Comparison of ENCODE assay signal across 13 cellular contexts in the genomic region with DNA sequence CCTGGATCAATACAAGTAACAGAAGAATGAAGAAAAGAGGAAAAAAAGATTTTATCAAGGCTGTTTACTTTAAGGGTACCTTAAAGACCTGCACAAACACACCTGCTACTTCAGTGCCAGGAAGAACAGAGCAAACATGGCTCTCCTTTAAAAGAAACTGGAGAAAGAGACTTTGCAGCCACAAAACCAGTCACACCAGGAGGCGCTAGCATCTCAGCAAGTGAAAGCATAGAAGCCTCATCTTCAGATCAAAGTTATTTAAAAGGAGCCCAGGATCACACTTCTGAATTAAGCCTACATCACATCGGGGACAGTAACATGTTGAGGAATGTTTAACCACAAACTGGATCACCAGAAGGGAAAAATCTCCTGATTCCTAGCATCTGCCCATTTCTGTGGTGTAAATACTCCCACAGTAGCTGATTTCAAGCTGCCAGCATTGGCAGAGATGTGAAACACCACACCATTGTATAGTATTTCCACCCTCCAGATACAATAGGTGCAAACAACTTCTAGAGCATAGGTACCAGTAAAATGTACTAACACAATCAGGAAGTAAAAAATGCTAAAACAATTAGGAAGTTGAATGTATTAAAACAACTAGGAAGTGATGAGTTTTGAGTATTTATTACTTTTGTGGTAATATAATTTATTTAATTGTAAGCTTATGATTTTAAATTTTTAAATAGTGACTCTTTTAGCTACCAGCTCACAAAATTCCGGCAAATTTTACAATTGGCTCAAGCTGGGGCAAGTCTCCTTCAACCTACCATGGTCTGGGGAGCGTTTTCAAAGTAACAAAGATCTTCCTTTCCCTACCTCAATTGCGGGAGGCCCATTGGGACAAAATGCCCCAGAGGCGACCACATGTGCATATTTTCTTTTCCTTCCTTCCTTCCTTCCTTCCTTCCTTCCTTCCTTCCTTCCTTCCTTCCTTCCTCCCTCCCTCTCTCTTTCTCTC.
DNase-seq lines count a peak whose midpoint lies in the region; ATAC-seq and TF ChIP-seq lines count a peak whose summit lies in the region.
"Had no signal": no experiment of that assay in that cellular context is flagged by ENCODE, and none has a peak within 500 bp of the region (broad histone marks: within the 10 kb centered on the region; RNA-seq: fewer than 3 reads in every experiment).

No MANE protein-coding gene starts in this region.

- no peaks in the 10 kb centered on the region for H3K4me1 Mint-ChIP-seq in activated CD4-positive, alpha-beta memory T cell treated with anti-CD3 and anti-CD28 coated beads for 36 hours (ENCODE audit: low read depth)
- H3K4me1 Mint-ChIP-seq in activated CD4-positive, alpha-beta memory T cell treated with anti-CD3 and anti-CD28 coated beads, Interleukin-2, amount 10 ng/mL, durations not matched to agents 7 days and 5 days = no peaks in the 10 kb centered on the region
- peaks cover 0 to 17% (median 6%) of the 10 kb centered on the region in 7 donors for H3K4me1 Mint-ChIP-seq in naive thymus-derived CD4-positive, alpha-beta T cell

- peak; percentile 53; the same call in 1 of the 2 replicates for TF ChIP-seq CTCF in WERI-Rb-1 (IDR thresholded peaks at IDR 0.05; ENCODE audit: low read depth, low read length)

- H2BK12ac ChIP-seq in neuronal stem cell (ENCODE audit: low read length) = no peak overlapping the region

- H4K8ac ChIP-seq in neuronal stem cell (ENCODE audit: low read depth, low read length) = no peak overlapping the region

- intact Hi-C loops in activated CD4-positive, alpha-beta memory T cell treated with anti-CD3 and anti-CD28 coated beads for 36 hours (cut with micrococcal nuclease) = no loop called here
- intact Hi-C loops in naive thymus-derived CD4-positive, alpha-beta T cell (cut with micrococcal nuclease) = loop anchor here in 1 of 2 donors (1.0 to 5.0 kb wide), 9 partner anchors 18 to 444 kb away; no protein-coding TSS in a partner anchor

- H2BK5ac ChIP-seq in neuronal stem cell (ENCODE audit: low read length) = no peak overlapping the region

- H3K27ac Mint-ChIP-seq in activated CD4-positive, alpha-beta memory T cell treated with anti-CD3 and anti-CD28 coated beads for 36 hours = no peak overlapping the region
- H3K27ac Mint-ChIP-seq in activated CD4-positive, alpha-beta memory T cell treated with anti-CD3 and anti-CD28 coated beads, Interleukin-2, amount 10 ng/mL, durations not matched to agents 7 days and 5 days = no peak overlapping the region
- peak overlapping the region in 3 of 9 donors; percentile 1 to 77 (median 21) for H3K27ac Mint-ChIP-seq in naive thymus-derived CD4-positive, alpha-beta T cell
- H3K27ac Mint-ChIP-seq: activated T-helper 2 cell treated with anti-CD3 and anti-CD28 coated beads, Interferon-gamma antibody, Interleukin-2, Interleukin-4, amounts not matched to agents 10 μg/mL and 5 μg/mL and 100 μg/mL, durations not matched to agents 14 hours and 24 hours and 36 hours had no signal

- ATAC-seq in naive thymus-derived CD4-positive, alpha-beta T cell = no peak
- ATAC-seq in HG03442 (IDR thresholded peaks at IDR 0.05; ENCODE audit: unreplicated experiment) = no peak

- no peak overlapping the region for H2BK15ac ChIP-seq in neuronal stem cell (ENCODE audit: low read length)

- no peak overlapping the region for H2AFZ ChIP-seq in neuronal stem cell (ENCODE audit: low read length)

- H3K9me3 ChIP-seq in WERI-Rb-1 (ENCODE audit: severe bottlenecking) (peaks cover 3% of the 10 kb centered on the region), neuronal stem cell (replicated peaks in 1 of 2; ENCODE audit: control insufficient read depth in 2 of 2, insufficient read depth in 1 of 2, low read depth in 1 of 2, low read length in 2 of 2) (peaks cover 0 to 3% of the 10 kb centered on the region in 2 donors)
- H3K9me3 ChIP-seq in naive thymus-derived CD4-positive, alpha-beta T cell (ENCODE audit: control insufficient read depth in 2 of 3, low read length in 3 of 3) = no peaks in the 10 kb centered on the region

- H3K4me3 Mint-ChIP-seq in activated CD4-positive, alpha-beta memory T cell treated with anti-CD3 and anti-CD28 coated beads for 36 hours = no peak overlapping the region
- no peak overlapping the region for H3K4me3 Mint-ChIP-seq in activated CD4-positive, alpha-beta memory T cell treated with anti-CD3 and anti-CD28 coated beads, Interleukin-2, amount 10 ng/mL, durations not matched to agents 7 days and 5 days
- H3K4me3 Mint-ChIP-seq in naive thymus-derived CD4-positive, alpha-beta T cell = no peak overlapping the region

- no peak overlapping the region for H3K18ac ChIP-seq in neuronal stem cell (ENCODE audit: low read length)

- H3K36me3 Mint-ChIP-seq in activated CD4-positive, alpha-beta memory T cell treated with anti-CD3 and anti-CD28 coated beads for 36 hours = no peaks in the 10 kb centered on the region
- no peaks in the 10 kb centered on the region for H3K36me3 Mint-ChIP-seq in activated CD4-positive, alpha-beta memory T cell treated with anti-CD3 and anti-CD28 coated beads, Interleukin-2, amount 10 ng/mL, durations not matched to agents 7 days and 5 days (ENCODE audit: low read depth)
- no peaks in the 10 kb centered on the region for H3K36me3 Mint-ChIP-seq in naive thymus-derived CD4-positive, alpha-beta T cell

- no peaks in the 10 kb centered on the region for H3K79me1 ChIP-seq in neuronal stem cell (ENCODE audit: low read depth, low read length)

- H2BK120ac ChIP-seq in neuronal stem cell (ENCODE audit: low read depth, low read length) = no peak overlapping the region

- no peak overlapping the region for H4K91ac ChIP-seq in neuronal stem cell (ENCODE audit: low read depth, low read length, poor library complexity)

- H2AK5ac ChIP-seq in neuronal stem cell (ENCODE audit: low read depth, low read length) = no peak overlapping the region

- H3K9me3 Mint-ChIP-seq in activated CD4-positive, alpha-beta memory T cell treated with anti-CD3 and anti-CD28 coated beads for 36 hours = no peaks in the 10 kb centered on the region
- H3K9me3 Mint-ChIP-seq in activated CD4-positive, alpha-beta memory T cell treated with anti-CD3 and anti-CD28 coated beads, Interleukin-2, amount 10 ng/mL, durations not matched to agents 7 days and 5 days = no peaks in the 10 kb centered on the region
- no peaks in the 10 kb centered on the region for H3K9me3 Mint-ChIP-seq in naive thymus-derived CD4-positive, alpha-beta T cell
- H3K9me3 Mint-ChIP-seq: activated T-helper 2 cell treated with anti-CD3 and anti-CD28 coated beads, Interferon-gamma antibody, Interleukin-2, Interleukin-4, amounts not matched to agents 10 μg/mL and 5 μg/mL and 100 μg/mL, durations not matched to agents 14 hours and 24 hours and 36 hours had no signal

- H3K4me3 ChIP-seq in Jurkat, Clone E6-1 (ENCODE audit: low read length) = no peak overlapping the region
- no peak overlapping the region for H3K4me3 ChIP-seq in WERI-Rb-1 (ENCODE audit: low read depth, low read length)
- no peak overlapping the region for H3K4me3 ChIP-seq in naive thymus-derived CD4-positive, alpha-beta T cell (ENCODE audit: low read length)
- H3K4me3 ChIP-seq in neuronal stem cell (ENCODE audit: low read length in 2 of 2) = no peak overlapping the region

- no peak overlapping the region for H3K23ac ChIP-seq in neuronal stem cell (ENCODE audit: low read depth, low read length, poor library complexity)

- peak; percentile 33 for DNase-seq in activated CD4-positive, alpha-beta memory T cell treated with anti-CD3 and anti-CD28 coated beads for 36 hours
- no peak for DNase-seq in activated CD4-positive, alpha-beta memory T cell treated with anti-CD3 and anti-CD28 coated beads, Interleukin-2, amount 10 ng/mL, durations not matched to agents 7 days and 5 days
- peak; percentile 32 for DNase-seq in Jurkat, Clone E6-1 (ENCODE audit: low read depth, low spot score)
- DNase-seq in WERI-Rb-1 (peak; percentile 25), NCI-H1105 (lab: John Stamatoyannopoulos, UW) (no peak), neuronal stem cell (ENCODE audit: low spot score) (no peak)
- DNase-seq in naive thymus-derived CD4-positive, alpha-beta T cell = peak in 7 of 9 donors; percentile 31 to 71 (median 63)
- DNase-seq: caudate nucleus, DMS153, mammary epithelial cell, NCI-H2227 treated with DMSO at 0.1 percent for 48 hours had no signal

- H3K27me3 Mint-ChIP-seq in activated CD4-positive, alpha-beta memory T cell treated with anti-CD3 and anti-CD28 coated beads for 36 hours = peaks cover 5% of the 10 kb centered on the region
- peaks cover 18% of the 10 kb centered on the region for H3K27me3 Mint-ChIP-seq in activated CD4-positive, alpha-beta memory T cell treated with anti-CD3 and anti-CD28 coated beads, Interleukin-2, amount 10 ng/mL, durations not matched to agents 7 days and 5 days
- peaks cover 0 to 7% (median 0%) of the 10 kb centered on the region in 5 donors for H3K27me3 Mint-ChIP-seq in naive thymus-derived CD4-positive, alpha-beta T cell

- H3K27me3 ChIP-seq in WERI-Rb-1 (ENCODE audit: insufficient read depth, low read depth, severe bottlenecking) (no peaks in the 10 kb centered on the region), neuronal stem cell (ENCODE audit: control insufficient read depth in 3 of 3, insufficient read depth in 3 of 3, low read depth in 1 of 3, low read length in 3 of 3) (peaks cover 0 to 7% (median 0%) of the 10 kb centered on the region in 3 experiments)
- H3K27me3 ChIP-seq in naive thymus-derived CD4-positive, alpha-beta T cell (ENCODE audit: control insufficient read depth in 2 of 2, insufficient read depth in 2 of 2, low read length in 2 of 2) = no peaks in the 10 kb centered on the region

- H3K36me3 ChIP-seq in WERI-Rb-1 (no peaks in the 10 kb centered on the region), neuronal stem cell (replicated peaks in 1 of 2; ENCODE audit: control insufficient read depth in 2 of 2, insufficient read depth in 2 of 2, low read length in 2 of 2) (no peaks in the 10 kb centered on the region)
- H3K36me3 ChIP-seq in naive thymus-derived CD4-positive, alpha-beta T cell (ENCODE audit: control insufficient read depth in 2 of 3, insufficient read depth in 3 of 3, low read length in 3 of 3) = no peaks in the 10 kb centered on the region

- H3K14ac ChIP-seq in neuronal stem cell (ENCODE audit: low read length) = no peak overlapping the region

- no peak overlapping the region for H3K4ac ChIP-seq in neuronal stem cell (ENCODE audit: low read length)

- H3K4me1 ChIP-seq in naive thymus-derived CD4-positive, alpha-beta T cell (ENCODE audit: control insufficient read depth in 2 of 2, insufficient read depth in 2 of 2, low read length in 2 of 2) = peaks cover 0 to 3% of the 10 kb centered on the region in 2 donors
- no peaks in the 10 kb centered on the region for H3K4me1 ChIP-seq in neuronal stem cell (ENCODE audit: control insufficient read depth in 2 of 2, insufficient read depth in 1 of 2, low read depth in 1 of 2, low read length in 2 of 2)

- POLR2A ChIA-PET in activated CD4-positive, alpha-beta memory T cell treated with anti-CD3 and anti-CD28 coated beads for 36 hours (lab: Charles Lee) = no interaction called here
- POLR2A ChIA-PET in activated CD4-positive, alpha-beta memory T cell treated with anti-CD3 and anti-CD28 coated beads, Interleukin-2, amount 10 ng/mL, durations not matched to agents 7 days and 5 days (lab: Charles Lee) = no interaction called here
- POLR2A ChIA-PET in naive thymus-derived CD4-positive, alpha-beta T cell (lab: Charles Lee) = interaction anchor here (0.6 kb wide), 1 partner anchor 15 kb away, joined by 3 read pairs; no protein-coding TSS in a partner anchor

- H3K4me2 ChIP-seq in neuronal stem cell (ENCODE audit: insufficient read depth, low read length, poor library complexity, severe bottlenecking) = no peak overlapping the region

- H3K9ac ChIP-seq in neuronal stem cell (ENCODE audit: low read depth, low read length, poor library complexity) = no peak overlapping the region

- H3K27ac ChIP-seq in WERI-Rb-1 = no peak overlapping the region; the same call in 1 of the 2 replicates
- no peak overlapping the region for H3K27ac ChIP-seq in naive thymus-derived CD4-positive, alpha-beta T cell (ENCODE audit: low read depth, low read length)
- H3K27ac ChIP-seq in neuronal stem cell (replicated peaks; ENCODE audit: low read length) = no peak overlapping the region

- no CpG with 5 or more reads among the region's 6 CpGs for WGBS in neuronal stem cell (ENCODE audit: extremely low coverage in 2 of 2, insufficient read length in 2 of 2, insufficient replicate concordance in 1 of 2), 2 donors

- CTCF ChIA-PET in activated CD4-positive, alpha-beta memory T cell treated with anti-CD3 and anti-CD28 coated beads for 36 hours (lab: Charles Lee) = interaction anchor here (0.9 to 2.4 kb wide), 6 partner anchors 9 to 163 kb away, joined by 3 to 8 read pairs (median 4); no protein-coding TSS in a partner anchor
- CTCF ChIA-PET in activated CD4-positive, alpha-beta memory T cell treated with anti-CD3 and anti-CD28 coated beads, Interleukin-2, amount 10 ng/mL, durations not matched to agents 7 days and 5 days (lab: Charles Lee) = interaction anchor here (1.0 to 1.6 kb wide), 2 partner anchors 10 to 163 kb away, joined by 3 to 4 read pairs; no protein-coding TSS in a partner anchor
- CTCF ChIA-PET in naive thymus-derived CD4-positive, alpha-beta T cell (lab: Charles Lee) = interaction anchor here (0.6 to 2.7 kb wide), 10 partner anchors 12 to 404 kb away, joined by 3 to 16 read pairs (median 4); no protein-coding TSS in a partner anchor

Comparison
In these comparisons a context has a peak if more than half of its experiments do, and no peak if none do; other contexts are left out.
1. DNase-seq: peak in activated CD4-positive, alpha-beta memory T cell treated with anti-CD3 and anti-CD28 coated beads for 36 hours (single experiment), Jurkat, Clone E6-1 (single experiment), WERI-Rb-1 (single experiment) and naive thymus-derived CD4-positive, alpha-beta T cell (7 of 9); none in activated CD4-positive, alpha-beta memory T cell treated with anti-CD3 and anti-CD28 coated beads, Interleukin-2, amount 10 ng/mL, durations not matched to agents 7 days and 5 days (single experiment), NCI-H1105 (single experiment) and neuronal stem cell (single experiment).